22 cellular contexts compared by ENCODE assay signal in the genomic region with DNA sequence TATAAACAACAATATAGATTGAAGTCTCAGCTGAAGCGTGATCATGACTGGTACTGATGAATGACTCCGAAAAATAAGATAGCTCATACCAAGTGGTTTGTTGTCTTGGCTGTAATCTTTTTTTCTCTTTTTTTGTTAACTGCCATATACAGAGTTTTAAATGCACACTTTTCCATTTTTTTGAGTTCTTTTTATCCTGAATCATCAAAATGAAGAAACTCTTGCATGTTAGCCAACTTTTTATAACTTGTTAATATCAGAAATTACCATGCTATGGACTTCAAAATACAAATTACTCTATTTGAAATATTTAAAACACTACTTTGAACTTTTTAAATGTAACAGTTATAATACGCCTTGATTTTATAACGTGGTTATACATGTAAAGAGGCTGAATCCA.
"Had no signal": no experiment of that assay in that cellular context is flagged by ENCODE, and none has a peak within 500 bp of the region (broad histone marks: within the 10 kb centered on the region; RNA-seq: fewer than 3 reads in every experiment).

No MANE protein-coding gene starts in this region.

- ATAC-seq: effector memory CD8-positive, alpha-beta T cell; foreskin keratinocyte; gastroesophageal sphincter; heart right ventricle; left cardiac atrium; left lung; left ventricle myocardium superior; lower lobe of right lung; mucosa of descending colon had no signal

- H3K9me3 ChIP-seq: colonic mucosa, esophagus muscularis mucosa, gastroesophageal sphincter, heart right ventricle, left lung, lower lobe of right lung, mucosa of descending colon had no signal

- DNase-seq: colonic mucosa; cortex of kidney; effector CD8-positive, alpha-beta T cell; effector memory CD8-positive, alpha-beta T cell; endodermal cell; foreskin keratinocyte; glutamatergic neuron; head of caudate nucleus; heart right ventricle; hippocampal formation; left cardiac atrium; left lung; left ventricle myocardium superior; lower lobe of right lung; mesenchymal stem cell; mucosa of descending colon; naive B cell had no signal

- H3K36me3 ChIP-seq: colonic mucosa had no signal

- FAIRE-seq: endothelial cell of umbilical vein, islet of Langerhans, keratinocyte had no signal

- H3K4me1 ChIP-seq: colonic mucosa, esophagus muscularis mucosa, foreskin keratinocyte, gastroesophageal sphincter, lower lobe of right lung had no signal

- H3K4me3 ChIP-seq: colonic mucosa, esophagus muscularis mucosa, gastroesophageal sphincter, heart right ventricle, left lung, lower lobe of right lung, mucosa of descending colon had no signal

- H3K27ac ChIP-seq: colonic mucosa, esophagus muscularis mucosa, foreskin keratinocyte, gastroesophageal sphincter, lower lobe of right lung had no signal

- H3K27me3 ChIP-seq: colonic mucosa, esophagus muscularis mucosa, foreskin keratinocyte, gastroesophageal sphincter, heart right ventricle, left lung had no signal
